ENCODE assay signal across 1 cellular context in genomic region chr15:93987068-93987467, GRCh38.
TF ChIP-seq lines count a peak whose summit lies in the region.

No MANE protein-coding gene starts in this region.

TF ChIP-seq in H1, 55 proteins besides CTCF, POLR2A, EP300 and RAD21 (continued from another document):
- TF ChIP-seq, protein P1, sequence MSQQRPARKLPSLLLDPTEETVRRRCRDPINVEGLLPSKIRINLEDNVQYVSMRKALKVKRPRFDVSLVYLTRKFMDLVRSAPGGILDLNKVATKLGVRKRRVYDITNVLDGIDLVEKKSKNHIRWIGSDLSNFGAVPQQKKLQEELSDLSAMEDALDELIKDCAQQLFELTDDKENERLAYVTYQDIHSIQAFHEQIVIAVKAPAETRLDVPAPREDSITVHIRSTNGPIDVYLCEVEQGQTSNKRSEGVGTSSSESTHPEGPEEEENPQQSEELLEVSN (IDR thresholded peaks at IDR 0.05): no peak
- TF ChIP-seq GABPA (IDR thresholded peaks at IDR 0.05; ENCODE audit: borderline replicate concordance, insufficient read depth, low read length) (no peak), SAP30 (IDR thresholded peaks at IDR 0.05; ENCODE audit: insufficient read depth, insufficient replicate concordance, low read length) (no peak), NRF1 (IDR thresholded peaks at IDR 0.05; ENCODE audit: low read depth, low read length) (no peak), BCL11A (IDR thresholded peaks at IDR 0.05; ENCODE audit: low read depth in 2 of 2, low read length in 2 of 2) (no peak)
